Comparison of ENCODE assay signal across 1 cellular context in the genomic region with DNA sequence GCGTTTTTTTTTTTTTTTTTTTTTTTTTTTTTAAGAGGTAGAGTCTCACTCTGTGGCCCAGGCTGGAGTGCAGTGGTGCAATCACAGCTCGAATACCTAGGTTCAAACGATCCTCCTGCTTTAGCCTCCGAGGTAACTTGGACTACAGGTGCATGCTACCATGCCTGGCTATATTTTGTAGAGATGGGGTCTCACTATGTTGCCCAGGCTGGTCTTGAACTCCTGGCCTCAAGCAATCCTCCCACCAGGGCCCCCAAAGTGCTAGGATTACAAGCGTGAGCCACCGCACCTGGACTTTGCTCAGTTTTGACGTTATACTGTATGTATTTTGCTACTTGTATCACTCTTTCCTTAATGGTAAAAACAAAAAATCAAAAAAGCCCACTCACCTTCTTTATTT.
TF ChIP-seq lines count a peak whose summit lies in the region.

No MANE protein-coding gene starts in this region.

TF ChIP-seq in K562, 482 proteins besides CTCF, POLR2A, EP300 and RAD21 (continued from another document):
- TF ChIP-seq, protein P1, sequence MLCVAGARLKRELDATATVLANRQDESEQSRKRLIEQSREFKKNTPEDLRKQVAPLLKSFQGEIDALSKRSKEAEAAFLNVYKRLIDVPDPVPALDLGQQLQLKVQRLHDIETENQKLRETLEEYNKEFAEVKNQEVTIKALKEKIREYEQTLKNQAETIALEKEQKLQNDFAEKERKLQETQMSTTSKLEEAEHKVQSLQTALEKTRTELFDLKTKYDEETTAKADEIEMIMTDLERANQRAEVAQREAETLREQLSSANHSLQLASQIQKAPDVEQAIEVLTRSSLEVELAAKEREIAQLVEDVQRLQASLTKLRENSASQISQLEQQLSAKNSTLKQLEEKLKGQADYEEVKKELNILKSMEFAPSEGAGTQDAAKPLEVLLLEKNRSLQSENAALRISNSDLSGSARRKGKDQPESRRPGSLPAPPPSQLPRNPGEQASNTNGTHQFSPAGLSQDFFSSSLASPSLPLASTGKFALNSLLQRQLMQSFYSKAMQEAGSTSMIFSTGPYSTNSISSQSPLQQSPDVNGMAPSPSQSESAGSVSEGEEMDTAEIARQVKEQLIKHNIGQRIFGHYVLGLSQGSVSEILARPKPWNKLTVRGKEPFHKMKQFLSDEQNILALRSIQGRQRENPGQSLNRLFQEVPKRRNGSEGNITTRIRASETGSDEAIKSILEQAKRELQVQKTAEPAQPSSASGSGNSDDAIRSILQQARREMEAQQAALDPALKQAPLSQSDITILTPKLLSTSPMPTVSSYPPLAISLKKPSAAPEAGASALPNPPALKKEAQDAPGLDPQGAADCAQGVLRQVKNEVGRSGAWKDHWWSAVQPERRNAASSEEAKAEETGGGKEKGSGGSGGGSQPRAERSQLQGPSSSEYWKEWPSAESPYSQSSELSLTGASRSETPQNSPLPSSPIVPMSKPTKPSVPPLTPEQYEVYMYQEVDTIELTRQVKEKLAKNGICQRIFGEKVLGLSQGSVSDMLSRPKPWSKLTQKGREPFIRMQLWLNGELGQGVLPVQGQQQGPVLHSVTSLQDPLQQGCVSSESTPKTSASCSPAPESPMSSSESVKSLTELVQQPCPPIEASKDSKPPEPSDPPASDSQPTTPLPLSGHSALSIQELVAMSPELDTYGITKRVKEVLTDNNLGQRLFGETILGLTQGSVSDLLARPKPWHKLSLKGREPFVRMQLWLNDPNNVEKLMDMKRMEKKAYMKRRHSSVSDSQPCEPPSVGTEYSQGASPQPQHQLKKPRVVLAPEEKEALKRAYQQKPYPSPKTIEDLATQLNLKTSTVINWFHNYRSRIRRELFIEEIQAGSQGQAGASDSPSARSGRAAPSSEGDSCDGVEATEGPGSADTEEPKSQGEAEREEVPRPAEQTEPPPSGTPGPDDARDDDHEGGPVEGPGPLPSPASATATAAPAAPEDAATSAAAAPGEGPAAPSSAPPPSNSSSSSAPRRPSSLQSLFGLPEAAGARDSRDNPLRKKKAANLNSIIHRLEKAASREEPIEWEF (CRISPR knock-in tag; IDR thresholded peaks at IDR 0.05) = no peak
- TF ChIP-seq, protein P2, sequence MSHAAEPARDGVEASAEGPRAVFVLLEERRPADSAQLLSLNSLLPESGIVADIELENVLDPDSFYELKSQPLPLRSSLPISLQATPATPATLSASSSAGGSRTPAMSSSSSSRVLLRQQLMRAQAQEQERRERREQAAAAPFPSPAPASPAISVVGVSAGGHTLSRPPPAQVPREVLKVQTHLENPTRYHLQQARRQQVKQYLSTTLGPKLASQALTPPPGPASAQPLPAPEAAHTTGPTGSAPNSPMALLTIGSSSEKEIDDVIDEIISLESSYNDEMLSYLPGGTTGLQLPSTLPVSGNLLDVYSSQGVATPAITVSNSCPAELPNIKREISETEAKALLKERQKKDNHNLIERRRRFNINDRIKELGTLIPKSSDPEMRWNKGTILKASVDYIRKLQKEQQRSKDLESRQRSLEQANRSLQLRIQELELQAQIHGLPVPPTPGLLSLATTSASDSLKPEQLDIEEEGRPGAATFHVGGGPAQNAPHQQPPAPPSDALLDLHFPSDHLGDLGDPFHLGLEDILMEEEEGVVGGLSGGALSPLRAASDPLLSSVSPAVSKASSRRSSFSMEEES (CRISPR knock-in tag; IDR thresholded peaks at IDR 0.05) = no peak
- peak; percentile 78 for TF ChIP-seq ZNF121 (CRISPR knock-in tag; conservative IDR thresholded peaks at IDR 0.05)
- TF ChIP-seq ZNF766 (CRISPR knock-in tag; conservative IDR thresholded peaks at IDR 0.05) = no peak
